In genomic region chr5:2857837-2858236, GRCh38 we compare ENCODE assay signal across 30 cellular contexts.
"Had no signal": no experiment of that assay in that cellular context is flagged by ENCODE, and none has a peak within 500 bp of the region (broad histone marks: within the 10 kb centered on the region; RNA-seq: fewer than 3 reads in every experiment).

No MANE protein-coding gene starts in this region.

- H3K27me3 ChIP-seq: body of pancreas, cardiac muscle cell, colonic mucosa, foreskin keratinocyte, gastrocnemius medialis had no signal

- H3K36me3 Mint-ChIP-seq: activated CD4-positive, alpha-beta memory T cell treated with anti-CD3 and anti-CD28 coated beads for 36 hours; activated naive CD4-positive, alpha-beta T cell treated with anti-CD3 and anti-CD28 coated beads, Interleukin-2, amount 10 ng/mL, durations not matched to agents 7 days and 5 days; activated naive CD8-positive, alpha-beta T cell had no signal

- H3K9me3 ChIP-seq: body of pancreas, colonic mucosa, gastrocnemius medialis, heart left ventricle had no signal

- H3K27ac ChIP-seq: body of pancreas, cardiac muscle cell, colonic mucosa, foreskin keratinocyte, gastrocnemius medialis, heart left ventricle had no signal

- H3K36me3 ChIP-seq: cardiac muscle cell, colonic mucosa, gastrocnemius medialis, heart left ventricle had no signal

- H3K4me1 ChIP-seq: body of pancreas, colonic mucosa, foreskin keratinocyte, gastrocnemius medialis, heart left ventricle had no signal

- ATAC-seq: activated CD4-positive, alpha-beta T cell treated with anti-CD3 and anti-CD28 coated beads for 36 hours; activated T-cell treated with anti-CD3 and anti-CD28 coated beads, Interleukin-2, amount 50 U/mL, for 72 hours; body of pancreas; esophagus mucosa; foreskin keratinocyte; gastrocnemius medialis; heart left ventricle; T-helper 17 cell had no signal

- H3K27me3 Mint-ChIP-seq: activated CD4-positive, alpha-beta memory T cell treated with anti-CD3 and anti-CD28 coated beads for 36 hours; activated CD4-positive, alpha-beta T cell treated with anti-CD3 and anti-CD28 coated beads for 36 hours; activated CD4-positive, alpha-beta T cell treated with anti-CD3 and anti-CD28 coated beads, Interleukin-2, amount 10 ng/mL, durations not matched to agents 24 days and 14 days; activated naive CD4-positive, alpha-beta T cell treated with anti-CD3 and anti-CD28 coated beads, Interleukin-2, amount 10 ng/mL, durations not matched to agents 7 days and 5 days; activated naive CD8-positive, alpha-beta T cell; activated T-cell treated with anti-CD3 and anti-CD28 coated beads, Interleukin-2, amount 50 U/mL, for 24 hours; T-helper 17 cell had no signal

- H3K4me1 Mint-ChIP-seq: activated CD4-positive, alpha-beta T cell treated with anti-CD3 and anti-CD28 coated beads for 36 hours; activated CD4-positive, alpha-beta T cell treated with anti-CD3 and anti-CD28 coated beads, Interleukin-2, amount 10 ng/mL, durations not matched to agents 24 days and 14 days; activated naive CD4-positive, alpha-beta T cell treated with anti-CD3 and anti-CD28 coated beads, Interleukin-2, amount 10 ng/mL, durations not matched to agents 7 days and 5 days; endodermal cell; T-helper 17 cell had no signal

- H3K9me3 Mint-ChIP-seq: activated CD4-positive, alpha-beta T cell treated with anti-CD3 and anti-CD28 coated beads, Interleukin-2, amount 10 ng/mL, durations not matched to agents 24 days and 14 days; activated T-cell treated with anti-CD3 and anti-CD28 coated beads, Interleukin-2, amount 50 U/mL, for 24 hours; endodermal cell had no signal

- H3K4me3 ChIP-seq: body of pancreas, cardiac muscle cell, colonic mucosa, gastrocnemius medialis, heart left ventricle had no signal

- DNase-seq: activated CD4-positive, alpha-beta memory T cell treated with anti-CD3 and anti-CD28 coated beads for 36 hours; activated CD4-positive, alpha-beta T cell treated with anti-CD3 and anti-CD28 coated beads for 36 hours; activated CD4-positive, alpha-beta T cell treated with anti-CD3 and anti-CD28 coated beads, Interleukin-2, amount 10 ng/mL, durations not matched to agents 24 days and 14 days; activated CD4-positive, CD25-positive, alpha-beta regulatory T cell; activated CD4-positive, CD25-positive, alpha-beta regulatory T cell treated with anti-CD3 and anti-CD28 coated beads, Interleukin-2, amount 50 U/mL, for 72 hours; activated CD8-positive, alpha-beta memory T cell treated with anti-CD3 and anti-CD28 coated beads, Interleukin-2, amount 50 U/mL, for 48 hours; activated gamma-delta T cell; activated naive CD4-positive, alpha-beta T cell; activated naive CD4-positive, alpha-beta T cell treated with anti-CD3 and anti-CD28 coated beads, Interleukin-2, amount 10 ng/mL, durations not matched to agents 7 days and 5 days; activated T-cell treated with anti-CD3 and anti-CD28 coated beads for 4 hours; activated T-cell treated with anti-CD3 and anti-CD28 coated beads, Interleukin-2, amount 50 U/mL, for 24 hours; activated T-cell treated with anti-CD3 and anti-CD28 coated beads, Interleukin-2, amount 50 U/mL, for 72 hours; amniotic stem cell; anterior cingulate cortex; body of pancreas; central memory CD4-positive, alpha-beta T cell; cerebellar nuclear complex; colonic mucosa; effector memory CD4-positive, alpha-beta T cell; endodermal cell; foreskin keratinocyte; gastrocnemius medialis; glutamatergic neuron; heart left ventricle; hypothalamus; T-helper 17 cell had no signal

- H3K27ac Mint-ChIP-seq: activated CD4-positive, alpha-beta memory T cell treated with anti-CD3 and anti-CD28 coated beads for 36 hours; activated CD4-positive, alpha-beta T cell treated with anti-CD3 and anti-CD28 coated beads for 36 hours; activated CD4-positive, alpha-beta T cell treated with anti-CD3 and anti-CD28 coated beads, Interleukin-2, amount 10 ng/mL, durations not matched to agents 24 days and 14 days; activated naive CD4-positive, alpha-beta T cell treated with anti-CD3 and anti-CD28 coated beads, Interleukin-2, amount 10 ng/mL, durations not matched to agents 7 days and 5 days; activated naive CD8-positive, alpha-beta T cell; activated T-cell treated with anti-CD3 and anti-CD28 coated beads, Interleukin-2, amount 50 U/mL, for 24 hours; activated T-cell treated with anti-CD3 and anti-CD28 coated beads, Interleukin-2, amount 50 U/mL, for 72 hours; endodermal cell; T-helper 17 cell; T-helper 2 cell treated with Interferon-gamma antibody and Interleukin-4, amounts not matched to agents 5 μg/mL and 100 μg/mL, for 36 hours had no signal

- H3K4me3 Mint-ChIP-seq: activated CD4-positive, alpha-beta memory T cell treated with anti-CD3 and anti-CD28 coated beads for 36 hours; activated CD4-positive, alpha-beta T cell treated with anti-CD3 and anti-CD28 coated beads for 36 hours; activated CD4-positive, alpha-beta T cell treated with anti-CD3 and anti-CD28 coated beads, Interleukin-2, amount 10 ng/mL, durations not matched to agents 24 days and 14 days; activated naive CD4-positive, alpha-beta T cell treated with anti-CD3 and anti-CD28 coated beads, Interleukin-2, amount 10 ng/mL, durations not matched to agents 7 days and 5 days; activated naive CD8-positive, alpha-beta T cell; activated T-cell treated with anti-CD3 and anti-CD28 coated beads, Interleukin-2, amount 50 U/mL, for 24 hours; activated T-cell treated with anti-CD3 and anti-CD28 coated beads, Interleukin-2, amount 50 U/mL, for 72 hours; endodermal cell; T-helper 17 cell; T-helper 2 cell treated with Interferon-gamma antibody and Interleukin-4, amounts not matched to agents 5 μg/mL and 100 μg/mL, for 36 hours had no signal
